Comparison of ENCODE assay signal across 10 cellular contexts in the genomic region with DNA sequence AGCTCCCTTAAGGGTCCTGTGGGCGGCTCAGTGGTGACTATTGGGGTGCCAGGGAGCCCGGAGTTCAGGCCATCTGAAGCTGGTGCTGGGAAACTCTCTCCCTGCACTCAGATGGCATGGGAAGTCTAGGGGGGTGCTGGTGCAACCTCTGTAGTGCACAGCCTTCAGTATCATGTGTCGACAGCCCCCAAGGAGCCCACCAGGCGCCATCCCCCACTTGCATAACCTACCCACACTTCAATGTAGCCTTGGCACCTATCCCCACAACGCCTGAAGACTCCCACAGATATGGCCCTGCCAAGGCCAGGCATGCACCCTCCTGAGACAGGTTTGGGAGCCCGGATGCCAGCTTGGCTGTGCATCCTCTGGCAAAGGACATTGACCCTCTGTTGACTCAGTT. TPM values are rescaled to one million over a fixed set of nuclear protein-coding genes. Genes with fewer than 3 reads are reported as not detected.
DNase-seq lines count a peak whose midpoint lies in the region; ATAC-seq and TF ChIP-seq lines count a peak whose summit lies in the region.
"Had no signal": no experiment of that assay in that cellular context is flagged by ENCODE, and none has a peak within 500 bp of the region (broad histone marks: within the 10 kb centered on the region; RNA-seq: fewer than 3 reads in every experiment).

No MANE protein-coding gene starts in this region.

- H3K27ac ChIP-seq in heart right ventricle: peak overlapping the region in 9 of 10 donors; percentile 92 to 100 (median 99)
- peak overlapping the region; percentile 75 for H3K27ac ChIP-seq in urinary bladder (ENCODE audit: low read depth)

- H3K36me3 ChIP-seq in heart right ventricle (no peaks in the 10 kb centered on the region), urinary bladder (ENCODE audit: insufficient read depth) (no peaks in the 10 kb centered on the region)

- peak overlapping the region; percentile 100 for H3K27ac Mint-ChIP-seq in dendritic cell treated with granulocyte-macrophage colony-stimulating factor and Interleukin-4, amounts not matched to agents 40 ng/mL and 50 ng/mL, for 4 days
- peak overlapping the region; percentile 74 to 89 for H3K27ac Mint-ChIP-seq in natural killer cell treated with Interleukin-12 subunit alpha and Interleukin-12 subunit beta and Interleukin-15 and Interleukin-18, amount 100 ng/mL, for 72 hours

- H3K4me3 Mint-ChIP-seq in dendritic cell treated with granulocyte-macrophage colony-stimulating factor and Interleukin-4, amounts not matched to agents 40 ng/mL and 50 ng/mL, for 4 days: no peak overlapping the region
- peak overlapping the region; percentile 71 for H3K4me3 Mint-ChIP-seq in natural killer cell treated with Interleukin-12 subunit alpha and Interleukin-12 subunit beta and Interleukin-15 and Interleukin-18, amount 100 ng/mL, for 72 hours

- H3K9me3 Mint-ChIP-seq in dendritic cell treated with granulocyte-macrophage colony-stimulating factor and Interleukin-4, amounts not matched to agents 40 ng/mL and 50 ng/mL, for 4 days: no peaks in the 10 kb centered on the region
- no peaks in the 10 kb centered on the region for H3K9me3 Mint-ChIP-seq in natural killer cell treated with Interleukin-12 subunit alpha and Interleukin-12 subunit beta and Interleukin-15 and Interleukin-18, amount 100 ng/mL, for 72 hours

- no peaks in the 10 kb centered on the region for H3K27me3 Mint-ChIP-seq in dendritic cell treated with granulocyte-macrophage colony-stimulating factor and Interleukin-4, amounts not matched to agents 40 ng/mL and 50 ng/mL, for 4 days
- H3K27me3 Mint-ChIP-seq in natural killer cell treated with Interleukin-12 subunit alpha and Interleukin-12 subunit beta and Interleukin-15 and Interleukin-18, amount 100 ng/mL, for 72 hours: no peaks in the 10 kb centered on the region

- intact Hi-C loops in heart right ventricle (cut with DNase I) (loop anchor here in 5 of 10 donors (5.0 to 10.0 kb wide), 3 partner anchors 684 to 697 kb away; a partner anchor contains a TSS), cardiac septum (cut with DNase I) (loop anchor here (10.0 kb wide), 2 partner anchors 794 to 1054 kb away; a partner anchor contains a TSS)
- intact Hi-C loops in dendritic cell treated with granulocyte-macrophage colony-stimulating factor and Interleukin-4, amounts not matched to agents 40 ng/mL and 50 ng/mL, for 4 days (cut with micrococcal nuclease): no loop called here

- TF ChIP-seq CTCF in heart right ventricle (IDR thresholded peaks at IDR 0.05): no peak

- no peak for DNase-seq in heart right ventricle
- no peak for DNase-seq in cardiac septum (ENCODE audit: low spot score)
- DNase-seq in natural killer cell treated with Interleukin-12 subunit alpha and Interleukin-12 subunit beta and Interleukin-15 and Interleukin-18, amount 100 ng/mL, for 72 hours (ENCODE audit: low spot score): no peak
- DNase-seq in NCI-H1048 (lab: John Stamatoyannopoulos, UW): no peak
- DNase-seq in HuH-7.5 (ENCODE audit: low spot score): no peak
- DNase-seq: caudate nucleus; stimulated activated naive CD4-positive, alpha-beta T cell had no signal

- H3K4me1 Mint-ChIP-seq in dendritic cell treated with granulocyte-macrophage colony-stimulating factor and Interleukin-4, amounts not matched to agents 40 ng/mL and 50 ng/mL, for 4 days (ENCODE audit: low read depth): peaks cover 57% of the 10 kb centered on the region
- H3K4me1 Mint-ChIP-seq in natural killer cell treated with Interleukin-12 subunit alpha and Interleukin-12 subunit beta and Interleukin-15 and Interleukin-18, amount 100 ng/mL, for 72 hours (ENCODE audit: low read depth in 2 of 2): peaks cover 34 to 36% of the 10 kb centered on the region in 2 donors

- WGBS in heart right ventricle, 2 donors: 68 to 69% methylated on average over 6 of the region's 6 CpGs
- 77% methylated on average over 6 of the region's 6 CpGs for WGBS in urinary bladder

- H3K27me3 ChIP-seq in heart right ventricle: no peaks in the 10 kb centered on the region

- ATAC-seq in heart right ventricle (no peak), HG03175 (IDR thresholded peaks at IDR 0.05; ENCODE audit: unreplicated experiment) (no peak)
- ATAC-seq in natural killer cell treated with Interleukin-12 subunit alpha and Interleukin-12 subunit beta and Interleukin-15 and Interleukin-18, amount 100 ng/mL, for 72 hours: no peak

- no peaks in the 10 kb centered on the region for H3K36me3 Mint-ChIP-seq in dendritic cell treated with granulocyte-macrophage colony-stimulating factor and Interleukin-4, amounts not matched to agents 40 ng/mL and 50 ng/mL, for 4 days (ENCODE audit: low read depth)
- H3K36me3 Mint-ChIP-seq in natural killer cell treated with Interleukin-12 subunit alpha and Interleukin-12 subunit beta and Interleukin-15 and Interleukin-18, amount 100 ng/mL, for 72 hours: no peaks in the 10 kb centered on the region

- H3K4me3 ChIP-seq in heart right ventricle (no peak overlapping the region), urinary bladder (ENCODE audit: low read depth, low read length) (no peak overlapping the region)

- H3K9me3 ChIP-seq in heart right ventricle: no peaks in the 10 kb centered on the region

- H3K4me1 ChIP-seq in heart right ventricle: peaks cover 25 to 66% (median 54%) of the 10 kb centered on the region in 9 donors
- peaks cover 2% of the 10 kb centered on the region for H3K4me1 ChIP-seq in urinary bladder (ENCODE audit: insufficient read depth)

RNA-seq across cellular contexts. Expression of a gene that starts 27.7 kb away (rescaled TPM):
- total RNA-seq in heart right ventricle (1 to 10 TPM in 3 of 10 donors, under 1 TPM in 3, not detected in 4; 0.37 to 1.5 (median 0.98) TPM), cardiac septum (0.78 TPM), urinary bladder (not detected)
- polyA plus RNA-seq in heart right ventricle (1 to 10 TPM in 1 of 2 donors, under 1 TPM in 1; 0.41 to 2.9 TPM), urinary bladder (0.57 TPM)
- total RNA-seq in natural killer cell treated with Interleukin-12 subunit alpha and Interleukin-12 subunit beta and Interleukin-15 and Interleukin-18, amount 100 ng/mL, for 72 hours: under 1 TPM in 1 of 2 donors, not detected in 1; 0.95 TPM

RNA-seq across cellular contexts. Expression of a gene that starts 54.0 kb away (rescaled TPM):
- 1 to 10 TPM; 2.1 to 7.1 (median 3.0) TPM for total RNA-seq in heart right ventricle
- 1 to 10 TPM; 1.2 to 1.5 TPM for polyA plus RNA-seq in heart right ventricle
- 3.9 TPM for total RNA-seq in cardiac septum
- total RNA-seq in natural killer cell treated with Interleukin-12 subunit alpha and Interleukin-12 subunit beta and Interleukin-15 and Interleukin-18, amount 100 ng/mL, for 72 hours: 1 to 10 TPM; 8.3 to 9.7 TPM
- 2.5 TPM for total RNA-seq in urinary bladder
- 2.2 TPM for polyA plus RNA-seq in urinary bladder

RNA-seq across cellular contexts. Expression of a gene that starts 56.6 kb away (rescaled TPM):
- total RNA-seq in heart right ventricle: under 1 TPM in 8 of 10 donors, not detected in 2; 0.19 to 0.88 (median 0.63) TPM
- polyA plus RNA-seq in heart right ventricle: 1 to 10 TPM in 1 of 2 donors, under 1 TPM in 1; 0.38 to 2.0 TPM
- total RNA-seq in cardiac septum: 0.35 TPM
- 1 to 10 TPM; 3.7 to 4.0 TPM for total RNA-seq in natural killer cell treated with Interleukin-12 subunit alpha and Interleukin-12 subunit beta and Interleukin-15 and Interleukin-18, amount 100 ng/mL, for 72 hours
- total RNA-seq in urinary bladder: 2.0 TPM
- polyA plus RNA-seq in urinary bladder: 2.2 TPM

RNA-seq across cellular contexts. Expression of a gene that starts 56.7 kb away (rescaled TPM):
- total RNA-seq in heart right ventricle: 10 to 100 TPM; 13.2 to 30.2 (median 19.0) TPM
- polyA plus RNA-seq in heart right ventricle: 10 to 100 TPM; 16.5 to 49.8 TPM
- total RNA-seq in cardiac septum: 19.5 TPM
- total RNA-seq in natural killer cell treated with Interleukin-12 subunit alpha and Interleukin-12 subunit beta and Interleukin-15 and Interleukin-18, amount 100 ng/mL, for 72 hours: 10 to 100 TPM; 33.2 to 41.3 TPM
- 7.3 TPM for total RNA-seq in urinary bladder
- 25.8 TPM for polyA plus RNA-seq in urinary bladder
